In genomic region chr4:54967289-54967688, GRCh38 we compare ENCODE assay signal across 24 cellular contexts.
"Had no signal": no experiment of that assay in that cellular context is flagged by ENCODE, and none has a peak within 500 bp of the region (broad histone marks: within the 10 kb centered on the region; RNA-seq: fewer than 3 reads in every experiment).

No MANE protein-coding gene starts in this region.

- H3K9me3 ChIP-seq: esophagus squamous epithelium, gastrocnemius medialis, heart right ventricle, left lung, lower lobe of right lung, mucosa of descending colon had no signal

- H3K36me3 Mint-ChIP-seq: mesothelial cell of epicardium, naive B cell had no signal

- H3K4me1 Mint-ChIP-seq: naive B cell had no signal

- H3K4me3 ChIP-seq: coronary artery, dorsolateral prefrontal cortex, esophagus squamous epithelium, gastrocnemius medialis, heart right ventricle, left lung, lower lobe of right lung, mucosa of descending colon had no signal

- H3K27me3 ChIP-seq: esophagus squamous epithelium, gastrocnemius medialis, heart right ventricle, left lung had no signal

- H3K4me1 ChIP-seq: gastrocnemius medialis, heart right ventricle, left lung, lower lobe of right lung had no signal

- DNase-seq: dermis blood vessel endothelial cell; dorsolateral prefrontal cortex; effector CD4-positive, alpha-beta T cell; effector memory CD4-positive, alpha-beta T cell; esophagus squamous epithelium; foreskin fibroblast; foreskin melanocyte; gastrocnemius medialis; head of caudate nucleus; heart right ventricle; hippocampal formation; left cardiac atrium; left lung; left ventricle myocardium superior; lower lobe of right lung; mesenchymal stem cell; mucosa of descending colon; naive B cell had no signal

- ATAC-seq: gastrocnemius medialis, heart right ventricle, left cardiac atrium, left lung, left ventricle myocardium superior, lower lobe of right lung, mucosa of descending colon had no signal

- FAIRE-seq: colon, endothelial cell of umbilical vein, islet of Langerhans, keratinocyte had no signal

- H3K4me3 Mint-ChIP-seq: mesothelial cell of epicardium, naive B cell had no signal

- H3K36me3 ChIP-seq: esophagus squamous epithelium, gastrocnemius medialis, heart right ventricle, left lung, lower lobe of right lung had no signal

- H3K9me3 Mint-ChIP-seq: mesothelial cell of epicardium had no signal

- H3K27ac Mint-ChIP-seq: mesothelial cell of epicardium had no signal

- H3K27ac ChIP-seq: coronary artery, dorsolateral prefrontal cortex, esophagus squamous epithelium, gastrocnemius medialis, heart right ventricle, left lung, lower lobe of right lung had no signal
